In the genomic region with DNA sequence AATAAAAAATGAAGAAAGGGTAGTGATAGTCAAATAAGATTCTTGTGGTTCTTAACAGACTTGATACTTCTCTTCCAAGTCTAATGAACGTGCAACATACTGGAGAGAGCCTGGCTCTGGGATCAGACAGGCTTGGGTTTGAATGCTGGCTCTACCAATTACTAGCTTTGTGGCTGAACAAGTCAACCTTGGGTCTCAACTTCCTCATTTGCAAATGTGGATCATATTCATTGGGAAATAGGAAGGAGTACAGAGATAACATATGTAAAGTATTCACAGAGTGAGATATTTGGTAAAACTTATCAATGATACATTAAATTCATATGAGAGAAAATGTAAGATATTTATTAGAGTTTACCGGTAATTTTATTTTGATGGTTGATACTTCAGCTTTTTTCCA, we compare ENCODE assay signal across 1 cellular context.
TF ChIP-seq lines count a peak whose summit lies in the region.

No MANE protein-coding gene starts in this region.

TF ChIP-seq in SK-N-SH treated with all-trans-retinoic acid at 6 μM for 48 hours, 23 proteins besides CTCF, POLR2A, EP300 and RAD21 (continued from another document):
- TF ChIP-seq, protein P1, sequence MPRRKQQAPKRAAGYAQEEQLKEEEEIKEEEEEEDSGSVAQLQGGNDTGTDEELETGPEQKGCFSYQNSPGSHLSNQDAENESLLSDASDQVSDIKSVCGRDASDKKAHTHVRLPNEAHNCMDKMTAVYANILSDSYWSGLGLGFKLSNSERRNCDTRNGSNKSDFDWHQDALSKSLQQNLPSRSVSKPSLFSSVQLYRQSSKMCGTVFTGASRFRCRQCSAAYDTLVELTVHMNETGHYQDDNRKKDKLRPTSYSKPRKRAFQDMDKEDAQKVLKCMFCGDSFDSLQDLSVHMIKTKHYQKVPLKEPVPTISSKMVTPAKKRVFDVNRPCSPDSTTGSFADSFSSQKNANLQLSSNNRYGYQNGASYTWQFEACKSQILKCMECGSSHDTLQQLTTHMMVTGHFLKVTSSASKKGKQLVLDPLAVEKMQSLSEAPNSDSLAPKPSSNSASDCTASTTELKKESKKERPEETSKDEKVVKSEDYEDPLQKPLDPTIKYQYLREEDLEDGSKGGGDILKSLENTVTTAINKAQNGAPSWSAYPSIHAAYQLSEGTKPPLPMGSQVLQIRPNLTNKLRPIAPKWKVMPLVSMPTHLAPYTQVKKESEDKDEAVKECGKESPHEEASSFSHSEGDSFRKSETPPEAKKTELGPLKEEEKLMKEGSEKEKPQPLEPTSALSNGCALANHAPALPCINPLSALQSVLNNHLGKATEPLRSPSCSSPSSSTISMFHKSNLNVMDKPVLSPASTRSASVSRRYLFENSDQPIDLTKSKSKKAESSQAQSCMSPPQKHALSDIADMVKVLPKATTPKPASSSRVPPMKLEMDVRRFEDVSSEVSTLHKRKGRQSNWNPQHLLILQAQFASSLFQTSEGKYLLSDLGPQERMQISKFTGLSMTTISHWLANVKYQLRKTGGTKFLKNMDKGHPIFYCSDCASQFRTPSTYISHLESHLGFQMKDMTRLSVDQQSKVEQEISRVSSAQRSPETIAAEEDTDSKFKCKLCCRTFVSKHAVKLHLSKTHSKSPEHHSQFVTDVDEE (CRISPR knock-in tag; IDR thresholded peaks at IDR 0.05): no peak
- TF ChIP-seq RARB (CRISPR knock-in tag; IDR thresholded peaks at IDR 0.05): no peak
- TF ChIP-seq CSRNP3 (CRISPR knock-in tag; IDR thresholded peaks at IDR 0.05): no peak
- TF ChIP-seq TOX (CRISPR knock-in tag; IDR thresholded peaks at IDR 0.05; ENCODE audit: borderline replicate concordance): no peak
- TF ChIP-seq SNAI2 (CRISPR knock-in tag; IDR thresholded peaks at IDR 0.05): no peak
- no peak for TF ChIP-seq BACH2 (CRISPR knock-in tag; IDR thresholded peaks at IDR 0.05; ENCODE audit: borderline replicate concordance)
- TF ChIP-seq ESRRG (CRISPR knock-in tag; IDR thresholded peaks at IDR 0.05): no peak
- no peak for TF ChIP-seq TCF4 (CRISPR knock-in tag; IDR thresholded peaks at IDR 0.05; ENCODE audit: borderline replicate concordance)
